1 cellular context compared by ENCODE assay signal in genomic region chr3:53269888-53270880, GRCh38.
TF ChIP-seq lines count a peak whose summit lies in the region.

No MANE protein-coding gene starts in this region.

TF ChIP-seq in K562, 482 proteins besides CTCF, POLR2A, EP300 and RAD21 (continued from another document and continues in another):
- no peak for TF ChIP-seq U2AF1 (optimal IDR thresholded peaks at IDR 0.05; ENCODE audit: low read depth, low read length)
- peak in 1 of 3 experiments; percentile 18 for TF ChIP-seq YY1 (IDR thresholded peaks at IDR 0.05; ENCODE audit: borderline replicate concordance in 1 of 3, control insufficient read depth in 1 of 3, extremely low read depth in 1 of 3, insufficient read depth in 3 of 3, insufficient read length in 1 of 3, insufficient replicate concordance in 2 of 3, low read depth in 1 of 3, low read length in 2 of 3)
- TF ChIP-seq, protein P1, sequence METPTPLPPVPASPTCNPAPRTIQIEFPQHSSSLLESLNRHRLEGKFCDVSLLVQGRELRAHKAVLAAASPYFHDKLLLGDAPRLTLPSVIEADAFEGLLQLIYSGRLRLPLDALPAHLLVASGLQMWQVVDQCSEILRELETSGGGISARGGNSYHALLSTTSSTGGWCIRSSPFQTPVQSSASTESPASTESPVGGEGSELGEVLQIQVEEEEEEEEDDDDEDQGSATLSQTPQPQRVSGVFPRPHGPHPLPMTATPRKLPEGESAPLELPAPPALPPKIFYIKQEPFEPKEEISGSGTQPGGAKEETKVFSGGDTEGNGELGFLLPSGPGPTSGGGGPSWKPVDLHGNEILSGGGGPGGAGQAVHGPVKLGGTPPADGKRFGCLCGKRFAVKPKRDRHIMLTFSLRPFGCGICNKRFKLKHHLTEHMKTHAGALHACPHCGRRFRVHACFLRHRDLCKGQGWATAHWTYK (CRISPR knock-in tag; IDR thresholded peaks at IDR 0.05) = peak; percentile 85
- TF ChIP-seq, protein P2, sequence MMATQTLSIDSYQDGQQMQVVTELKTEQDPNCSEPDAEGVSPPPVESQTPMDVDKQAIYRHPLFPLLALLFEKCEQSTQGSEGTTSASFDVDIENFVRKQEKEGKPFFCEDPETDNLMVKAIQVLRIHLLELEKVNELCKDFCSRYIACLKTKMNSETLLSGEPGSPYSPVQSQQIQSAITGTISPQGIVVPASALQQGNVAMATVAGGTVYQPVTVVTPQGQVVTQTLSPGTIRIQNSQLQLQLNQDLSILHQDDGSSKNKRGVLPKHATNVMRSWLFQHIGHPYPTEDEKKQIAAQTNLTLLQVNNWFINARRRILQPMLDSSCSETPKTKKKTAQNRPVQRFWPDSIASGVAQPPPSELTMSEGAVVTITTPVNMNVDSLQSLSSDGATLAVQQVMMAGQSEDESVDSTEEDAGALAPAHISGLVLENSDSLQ (IDR thresholded peaks at IDR 0.05) = peak; percentile 48; the same call in 1 of the 2 replicates
- TF ChIP-seq ZEB2 (IDR thresholded peaks at IDR 0.05) = peak; percentile 47; the same call in 1 of the 2 replicates
- peak; percentile 40; the same call in 1 of the 2 replicates for TF ChIP-seq MYC (IDR thresholded peaks at IDR 0.05; ENCODE audit: low read depth, low read length)
- no peak for TF ChIP-seq MYC (CRISPR knock-in tag; IDR thresholded peaks at IDR 0.05; ENCODE audit: borderline replicate concordance, low read depth)
- no peak for TF ChIP-seq ETV6 (IDR thresholded peaks at IDR 0.05; ENCODE audit: borderline replicate concordance in 1 of 2, low read depth in 2 of 2, low read length in 1 of 2)
- no peak for TF ChIP-seq ETV6 (CRISPR knock-in tag; IDR thresholded peaks at IDR 0.05; ENCODE audit: borderline replicate concordance)
- TF ChIP-seq ZHX1 (conservative IDR thresholded peaks at IDR 0.05; ENCODE audit: low read length) = no peak
- 0 out of 2 replicates have a peak, but pooled peaks have one; percentile 36 for TF ChIP-seq NFIC (IDR thresholded peaks at IDR 0.05)
- TF ChIP-seq ZBTB1 (CRISPR knock-in tag; IDR thresholded peaks at IDR 0.05; ENCODE audit: borderline replicate concordance, low read depth) = no peak
- no peak for TF ChIP-seq TGIF2 (CRISPR knock-in tag; IDR thresholded peaks at IDR 0.05)
- peak; percentile 62 for TF ChIP-seq TAF9B (IDR thresholded peaks at IDR 0.05; ENCODE audit: partially characterized antibody)
- TF ChIP-seq FOXK1 (CRISPR knock-in tag; IDR thresholded peaks at IDR 0.05; ENCODE audit: borderline replicate concordance) = no peak
- no peak for TF ChIP-seq ZNF764 (CRISPR knock-in tag; IDR thresholded peaks at IDR 0.05; ENCODE audit: low read depth)
- TF ChIP-seq RBFOX2 (IDR thresholded peaks at IDR 0.05; ENCODE audit: low read depth, low read length) = peak; percentile 78
- no peak for TF ChIP-seq CBX3 (IDR thresholded peaks at IDR 0.05; ENCODE audit: borderline replicate concordance in 1 of 2, low read length in 2 of 2)
- no peak for TF ChIP-seq MEIS2 (IDR thresholded peaks at IDR 0.05; ENCODE audit: partially characterized antibody)
- peak; percentile 98 for TF ChIP-seq MAFK (IDR thresholded peaks at IDR 0.05; ENCODE audit: low read length)
- TF ChIP-seq SRF (CRISPR knock-in tag; IDR thresholded peaks at IDR 0.05) = peak in 1 of 2 experiments; percentile 31; a peak in 1 of 4 replicates
- no peak for TF ChIP-seq ZFP1 (CRISPR knock-in tag; IDR thresholded peaks at IDR 0.05)
- peak; percentile 47; the same call in 1 of the 2 replicates for TF ChIP-seq TEAD2 (tag; IDR thresholded peaks at IDR 0.05)
- peak; percentile 92 for TF ChIP-seq CREB3 (tag; conservative IDR thresholded peaks at IDR 0.05; ENCODE audit: low read depth)
- peak; percentile 84 for TF ChIP-seq SMARCE1 (IDR thresholded peaks at IDR 0.05)
- no peak for TF ChIP-seq YBX1 (IDR thresholded peaks at IDR 0.05)
- TF ChIP-seq GABPA (tag; conservative IDR thresholded peaks at IDR 0.05; ENCODE audit: low read depth) = peak; percentile 46; the same call in 1 of the 2 replicates
- TF ChIP-seq ZBTB17 (CRISPR knock-in tag; IDR thresholded peaks at IDR 0.05) = peak; percentile 89
- TF ChIP-seq RNF2 (IDR thresholded peaks at IDR 0.05) = 0 out of 2 replicates have a peak, but pooled peaks have one; percentile 34
- peak; percentile 54; the same call in 1 of the 2 replicates for TF ChIP-seq SMAD3 (CRISPR knock-in tag; conservative IDR thresholded peaks at IDR 0.05)
- TF ChIP-seq ZNF174 (CRISPR knock-in tag; IDR thresholded peaks at IDR 0.05) = no peak
- no peak for TF ChIP-seq HNRNPUL1 (IDR thresholded peaks at IDR 0.05; ENCODE audit: low read length)
- TF ChIP-seq NFRKB (IDR thresholded peaks at IDR 0.05; ENCODE audit: low read depth) = peak; percentile 70
- no peak for TF ChIP-seq PCBP1 (IDR thresholded peaks at IDR 0.05; ENCODE audit: low read depth, low read length, poor library complexity, severe bottlenecking)
- TF ChIP-seq L3MBTL2 (IDR thresholded peaks at IDR 0.05) = peak; percentile 89
- peak; percentile 45; the same call in 1 of the 2 replicates for TF ChIP-seq NBN (IDR thresholded peaks at IDR 0.05; ENCODE audit: low read depth)
- 0 out of 2 replicates have a peak, but pooled peaks have one; percentile 13 for TF ChIP-seq CBFA2T3 (IDR thresholded peaks at IDR 0.05)
- peak; percentile 60 for TF ChIP-seq ZNF239 (CRISPR knock-in tag; IDR thresholded peaks at IDR 0.05)
- TF ChIP-seq MTA1 (IDR thresholded peaks at IDR 0.05; ENCODE audit: borderline replicate concordance) = no peak; the same call in 1 of the 2 replicates
- no peak for TF ChIP-seq CCNT2 (IDR thresholded peaks at IDR 0.05; ENCODE audit: borderline replicate concordance, extremely low read depth, insufficient read length, low read depth, low read length)
- no peak for TF ChIP-seq ZNF512 (tag; IDR thresholded peaks at IDR 0.05)
- TF ChIP-seq VEZF1 (CRISPR knock-in tag; IDR thresholded peaks at IDR 0.05) = peak; percentile 43; the same call in 1 of the 2 replicates
- TF ChIP-seq POLR2H (tag; IDR thresholded peaks at IDR 0.05; ENCODE audit: low read depth) = peak; percentile 47; the same call in 1 of the 2 replicates
- TF ChIP-seq BRD4 (IDR thresholded peaks at IDR 0.05) = no peak
- TF ChIP-seq, protein P3, sequence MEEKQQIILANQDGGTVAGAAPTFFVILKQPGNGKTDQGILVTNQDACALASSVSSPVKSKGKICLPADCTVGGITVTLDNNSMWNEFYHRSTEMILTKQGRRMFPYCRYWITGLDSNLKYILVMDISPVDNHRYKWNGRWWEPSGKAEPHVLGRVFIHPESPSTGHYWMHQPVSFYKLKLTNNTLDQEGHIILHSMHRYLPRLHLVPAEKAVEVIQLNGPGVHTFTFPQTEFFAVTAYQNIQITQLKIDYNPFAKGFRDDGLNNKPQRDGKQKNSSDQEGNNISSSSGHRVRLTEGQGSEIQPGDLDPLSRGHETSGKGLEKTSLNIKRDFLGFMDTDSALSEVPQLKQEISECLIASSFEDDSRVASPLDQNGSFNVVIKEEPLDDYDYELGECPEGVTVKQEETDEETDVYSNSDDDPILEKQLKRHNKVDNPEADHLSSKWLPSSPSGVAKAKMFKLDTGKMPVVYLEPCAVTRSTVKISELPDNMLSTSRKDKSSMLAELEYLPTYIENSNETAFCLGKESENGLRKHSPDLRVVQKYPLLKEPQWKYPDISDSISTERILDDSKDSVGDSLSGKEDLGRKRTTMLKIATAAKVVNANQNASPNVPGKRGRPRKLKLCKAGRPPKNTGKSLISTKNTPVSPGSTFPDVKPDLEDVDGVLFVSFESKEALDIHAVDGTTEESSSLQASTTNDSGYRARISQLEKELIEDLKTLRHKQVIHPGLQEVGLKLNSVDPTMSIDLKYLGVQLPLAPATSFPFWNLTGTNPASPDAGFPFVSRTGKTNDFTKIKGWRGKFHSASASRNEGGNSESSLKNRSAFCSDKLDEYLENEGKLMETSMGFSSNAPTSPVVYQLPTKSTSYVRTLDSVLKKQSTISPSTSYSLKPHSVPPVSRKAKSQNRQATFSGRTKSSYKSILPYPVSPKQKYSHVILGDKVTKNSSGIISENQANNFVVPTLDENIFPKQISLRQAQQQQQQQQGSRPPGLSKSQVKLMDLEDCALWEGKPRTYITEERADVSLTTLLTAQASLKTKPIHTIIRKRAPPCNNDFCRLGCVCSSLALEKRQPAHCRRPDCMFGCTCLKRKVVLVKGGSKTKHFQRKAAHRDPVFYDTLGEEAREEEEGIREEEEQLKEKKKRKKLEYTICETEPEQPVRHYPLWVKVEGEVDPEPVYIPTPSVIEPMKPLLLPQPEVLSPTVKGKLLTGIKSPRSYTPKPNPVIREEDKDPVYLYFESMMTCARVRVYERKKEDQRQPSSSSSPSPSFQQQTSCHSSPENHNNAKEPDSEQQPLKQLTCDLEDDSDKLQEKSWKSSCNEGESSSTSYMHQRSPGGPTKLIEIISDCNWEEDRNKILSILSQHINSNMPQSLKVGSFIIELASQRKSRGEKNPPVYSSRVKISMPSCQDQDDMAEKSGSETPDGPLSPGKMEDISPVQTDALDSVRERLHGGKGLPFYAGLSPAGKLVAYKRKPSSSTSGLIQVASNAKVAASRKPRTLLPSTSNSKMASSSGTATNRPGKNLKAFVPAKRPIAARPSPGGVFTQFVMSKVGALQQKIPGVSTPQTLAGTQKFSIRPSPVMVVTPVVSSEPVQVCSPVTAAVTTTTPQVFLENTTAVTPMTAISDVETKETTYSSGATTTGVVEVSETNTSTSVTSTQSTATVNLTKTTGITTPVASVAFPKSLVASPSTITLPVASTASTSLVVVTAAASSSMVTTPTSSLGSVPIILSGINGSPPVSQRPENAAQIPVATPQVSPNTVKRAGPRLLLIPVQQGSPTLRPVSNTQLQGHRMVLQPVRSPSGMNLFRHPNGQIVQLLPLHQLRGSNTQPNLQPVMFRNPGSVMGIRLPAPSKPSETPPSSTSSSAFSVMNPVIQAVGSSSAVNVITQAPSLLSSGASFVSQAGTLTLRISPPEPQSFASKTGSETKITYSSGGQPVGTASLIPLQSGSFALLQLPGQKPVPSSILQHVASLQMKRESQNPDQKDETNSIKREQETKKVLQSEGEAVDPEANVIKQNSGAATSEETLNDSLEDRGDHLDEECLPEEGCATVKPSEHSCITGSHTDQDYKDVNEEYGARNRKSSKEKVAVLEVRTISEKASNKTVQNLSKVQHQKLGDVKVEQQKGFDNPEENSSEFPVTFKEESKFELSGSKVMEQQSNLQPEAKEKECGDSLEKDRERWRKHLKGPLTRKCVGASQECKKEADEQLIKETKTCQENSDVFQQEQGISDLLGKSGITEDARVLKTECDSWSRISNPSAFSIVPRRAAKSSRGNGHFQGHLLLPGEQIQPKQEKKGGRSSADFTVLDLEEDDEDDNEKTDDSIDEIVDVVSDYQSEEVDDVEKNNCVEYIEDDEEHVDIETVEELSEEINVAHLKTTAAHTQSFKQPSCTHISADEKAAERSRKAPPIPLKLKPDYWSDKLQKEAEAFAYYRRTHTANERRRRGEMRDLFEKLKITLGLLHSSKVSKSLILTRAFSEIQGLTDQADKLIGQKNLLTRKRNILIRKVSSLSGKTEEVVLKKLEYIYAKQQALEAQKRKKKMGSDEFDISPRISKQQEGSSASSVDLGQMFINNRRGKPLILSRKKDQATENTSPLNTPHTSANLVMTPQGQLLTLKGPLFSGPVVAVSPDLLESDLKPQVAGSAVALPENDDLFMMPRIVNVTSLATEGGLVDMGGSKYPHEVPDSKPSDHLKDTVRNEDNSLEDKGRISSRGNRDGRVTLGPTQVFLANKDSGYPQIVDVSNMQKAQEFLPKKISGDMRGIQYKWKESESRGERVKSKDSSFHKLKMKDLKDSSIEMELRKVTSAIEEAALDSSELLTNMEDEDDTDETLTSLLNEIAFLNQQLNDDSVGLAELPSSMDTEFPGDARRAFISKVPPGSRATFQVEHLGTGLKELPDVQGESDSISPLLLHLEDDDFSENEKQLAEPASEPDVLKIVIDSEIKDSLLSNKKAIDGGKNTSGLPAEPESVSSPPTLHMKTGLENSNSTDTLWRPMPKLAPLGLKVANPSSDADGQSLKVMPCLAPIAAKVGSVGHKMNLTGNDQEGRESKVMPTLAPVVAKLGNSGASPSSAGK (IDR thresholded peaks at IDR 0.05) = peak; percentile 79
